17 cellular contexts compared by ENCODE assay signal in the genomic region with DNA sequence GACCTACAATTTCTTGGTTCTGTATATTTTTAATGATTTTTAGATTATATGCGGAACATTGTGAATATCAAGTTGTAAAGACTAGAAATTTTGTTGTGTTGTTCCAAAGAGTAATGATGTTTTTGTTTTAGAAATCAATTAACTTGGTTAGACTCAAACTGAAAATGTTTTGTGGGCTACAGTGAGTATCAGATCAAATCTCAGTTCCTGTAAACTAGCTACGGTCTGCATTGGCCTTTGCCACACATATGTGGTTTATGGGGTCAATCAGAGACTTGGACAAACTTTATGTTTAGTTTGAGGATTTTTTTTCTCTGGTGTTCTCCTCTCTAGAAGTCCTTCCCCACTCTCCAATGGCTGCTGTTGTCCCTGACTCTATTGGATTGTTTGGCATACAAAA.
DNase-seq lines count a peak whose midpoint lies in the region; ATAC-seq and TF ChIP-seq lines count a peak whose summit lies in the region.
"Had no signal": no experiment of that assay in that cellular context is flagged by ENCODE, and none has a peak within 500 bp of the region (broad histone marks: within the 10 kb centered on the region; RNA-seq: fewer than 3 reads in every experiment).

No MANE protein-coding gene starts in this region.

- CTCF ChIA-PET in OCI-LY7 (lab: Charles Lee; ENCODE audit: unreplicated experiment) = no interaction called here

- POLR2A ChIA-PET in OCI-LY7 (lab: Charles Lee) = interaction anchor here (0.7 kb wide), 1 partner anchor 9 kb away, joined by 4 read pairs; no protein-coding TSS in a partner anchor

- BruUV-seq in OCI-LY7 (replicated peaks; lab: Mats Ljungman, UMichigan) = no TSS peak

- no peak for TF ChIP-seq CTCF in OCI-LY7 (conservative IDR thresholded peaks at IDR 0.05; ENCODE audit: low read length)

- ATAC-seq in GM18870 (IDR thresholded peaks at IDR 0.05; ENCODE audit: unreplicated experiment) = peak; percentile 99
- ATAC-seq in GM21526 (IDR thresholded peaks at IDR 0.05; ENCODE audit: low FRiP score, unreplicated experiment) = peak; percentile 95
- peak; percentile 94 for ATAC-seq in HG02981 (IDR thresholded peaks at IDR 0.05; ENCODE audit: unreplicated experiment)
- ATAC-seq in HG03565 (IDR thresholded peaks at IDR 0.05; ENCODE audit: unreplicated experiment) = peak; percentile 99

- no peak overlapping the region for H2AFZ ChIP-seq in OCI-LY7 (ENCODE audit: low read length)
- H2AFZ ChIP-seq: parathyroid adenoma had no signal

- H3K27me3 ChIP-seq in H7 (ENCODE audit: control insufficient read depth, insufficient read depth, low read length) = no peaks in the 10 kb centered on the region
- H3K27me3 ChIP-seq: esophagus squamous epithelium had no signal

- H3K4me3 ChIP-seq in H7 (ENCODE audit: insufficient read depth, low read depth, low read length) = no peak overlapping the region
- H3K4me3 ChIP-seq in OCI-LY7 (ENCODE audit: low read depth, low read length, poor library complexity, severe bottlenecking) = no peak overlapping the region
- H3K4me3 ChIP-seq: esophagus squamous epithelium had no signal

- H3K4me2 ChIP-seq in OCI-LY7 (ENCODE audit: low read length) = no peak overlapping the region

- no peak overlapping the region for H3K27ac ChIP-seq in OCI-LY7 (ENCODE audit: low read depth, low read length, poor library complexity, severe bottlenecking)
- H3K27ac ChIP-seq: C4-2B, esophagus squamous epithelium, parathyroid adenoma had no signal

- no peaks in the 10 kb centered on the region for H4K20me1 ChIP-seq in OCI-LY7 (ENCODE audit: insufficient read depth, low read length)

- DNase-seq in NAMALWA (ENCODE audit: low spot score) = no peak
- no peak for DNase-seq in H7
- DNase-seq in OCI-LY7 (ENCODE audit: low spot score) = no peak
- no peak for DNase-seq in effector CD8-positive, alpha-beta T cell (lab: John Stamatoyannopoulos, UW)
- DNase-seq: activated CD8-positive, alpha-beta memory T cell treated with anti-CD3 and anti-CD28 coated beads for 24 hours; activated naive CD4-positive, alpha-beta T cell treated with anti-CD3 and anti-CD28 coated beads, Interleukin-2, amount 50 U/mL, for 16 hours; esophagus squamous epithelium; HCEC 1CT; stimulated activated CD4-positive, alpha-beta T cell treated with anti-CD3 and anti-CD28 coated beads, Interleukin-1b, Interleukin-23, amount 100 ng/mL, for 48 hours; stimulated activated naive CD4-positive, alpha-beta T cell treated with Interleukin-2 at 50 U/mL for 16 hours; T1000 had no signal

- H3K36me3 ChIP-seq in H7 (replicated peaks; ENCODE audit: control insufficient read depth, insufficient read depth, low read length) = no peaks in the 10 kb centered on the region
- H3K36me3 ChIP-seq in OCI-LY7 (ENCODE audit: insufficient read depth, low read length) = no peaks in the 10 kb centered on the region
- H3K36me3 ChIP-seq: esophagus squamous epithelium had no signal

- H3K79me2 ChIP-seq in OCI-LY7 (ENCODE audit: insufficient read depth, low read depth, low read length) = no peaks in the 10 kb centered on the region
- H3K79me2 ChIP-seq: parathyroid adenoma had no signal

- no peaks in the 10 kb centered on the region for H3K9me2 ChIP-seq in OCI-LY7 (ENCODE audit: insufficient read depth, low read length)

- intact Hi-C loops in OCI-LY7 (cut with micrococcal nuclease; ENCODE audit: unreplicated experiment) = no loop called here

- H3K4me1 ChIP-seq in OCI-LY7 (ENCODE audit: insufficient read depth, low read length, poor library complexity, severe bottlenecking) = no peaks in the 10 kb centered on the region
- H3K4me1 ChIP-seq: esophagus squamous epithelium, parathyroid adenoma had no signal

- H3K9me3 ChIP-seq in OCI-LY7 (ENCODE audit: low read length) = no peaks in the 10 kb centered on the region
- H3K9me3 ChIP-seq: esophagus squamous epithelium had no signal
